1 cellular context compared by ENCODE assay signal in the genomic region with DNA sequence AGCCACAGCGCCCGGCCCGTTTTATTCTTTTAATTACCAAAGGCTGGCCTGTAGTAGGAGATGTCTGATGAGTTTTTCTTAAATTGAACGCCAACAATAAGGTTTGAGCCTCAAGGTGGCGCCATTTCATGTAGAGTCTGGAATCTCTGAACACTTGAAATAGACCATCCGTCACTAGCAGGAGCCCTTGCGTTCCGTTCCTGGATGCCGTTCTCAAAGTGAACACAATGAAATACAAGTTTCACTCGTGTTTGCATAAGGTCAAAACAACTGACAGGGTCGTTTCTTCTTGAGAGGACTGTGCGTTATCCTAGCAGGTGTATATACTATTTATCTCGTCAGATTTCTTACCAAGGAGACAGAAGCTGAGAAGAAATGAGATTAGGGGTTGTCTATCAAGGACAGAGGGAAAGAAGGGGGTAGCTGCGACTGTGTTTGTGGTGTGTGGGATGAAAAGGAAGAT.
TF ChIP-seq lines count a peak whose summit lies in the region.

No MANE protein-coding gene starts in this region.

TF ChIP-seq in K562, 482 proteins besides CTCF, POLR2A, EP300 and RAD21 (continued from another document):
- no peak for TF ChIP-seq SRSF1 (IDR thresholded peaks at IDR 0.05; ENCODE audit: low read depth, low read length)
- TF ChIP-seq YY1 (IDR thresholded peaks at IDR 0.05; ENCODE audit: borderline replicate concordance in 1 of 3, control insufficient read depth in 1 of 3, extremely low read depth in 1 of 3, insufficient read depth in 3 of 3, insufficient read length in 1 of 3, insufficient replicate concordance in 2 of 3, low read depth in 1 of 3, low read length in 2 of 3), result no peak
- TF ChIP-seq RCOR1 (IDR thresholded peaks at IDR 0.05; ENCODE audit: borderline replicate concordance in 1 of 2, low read depth in 2 of 2, low read length in 2 of 2), result peak in 1 of 2 experiments; percentile 61; a peak in 1 of 4 replicates
- no peak for TF ChIP-seq CHCHD3 (CRISPR knock-in tag; IDR thresholded peaks at IDR 0.05)
- peak; percentile 48; the same call in 1 of the 2 replicates for TF ChIP-seq CTBP1 (IDR thresholded peaks at IDR 0.05; ENCODE audit: borderline replicate concordance)
- TF ChIP-seq NCOR1 (IDR thresholded peaks at IDR 0.05), result no peak
- TF ChIP-seq, protein P1, sequence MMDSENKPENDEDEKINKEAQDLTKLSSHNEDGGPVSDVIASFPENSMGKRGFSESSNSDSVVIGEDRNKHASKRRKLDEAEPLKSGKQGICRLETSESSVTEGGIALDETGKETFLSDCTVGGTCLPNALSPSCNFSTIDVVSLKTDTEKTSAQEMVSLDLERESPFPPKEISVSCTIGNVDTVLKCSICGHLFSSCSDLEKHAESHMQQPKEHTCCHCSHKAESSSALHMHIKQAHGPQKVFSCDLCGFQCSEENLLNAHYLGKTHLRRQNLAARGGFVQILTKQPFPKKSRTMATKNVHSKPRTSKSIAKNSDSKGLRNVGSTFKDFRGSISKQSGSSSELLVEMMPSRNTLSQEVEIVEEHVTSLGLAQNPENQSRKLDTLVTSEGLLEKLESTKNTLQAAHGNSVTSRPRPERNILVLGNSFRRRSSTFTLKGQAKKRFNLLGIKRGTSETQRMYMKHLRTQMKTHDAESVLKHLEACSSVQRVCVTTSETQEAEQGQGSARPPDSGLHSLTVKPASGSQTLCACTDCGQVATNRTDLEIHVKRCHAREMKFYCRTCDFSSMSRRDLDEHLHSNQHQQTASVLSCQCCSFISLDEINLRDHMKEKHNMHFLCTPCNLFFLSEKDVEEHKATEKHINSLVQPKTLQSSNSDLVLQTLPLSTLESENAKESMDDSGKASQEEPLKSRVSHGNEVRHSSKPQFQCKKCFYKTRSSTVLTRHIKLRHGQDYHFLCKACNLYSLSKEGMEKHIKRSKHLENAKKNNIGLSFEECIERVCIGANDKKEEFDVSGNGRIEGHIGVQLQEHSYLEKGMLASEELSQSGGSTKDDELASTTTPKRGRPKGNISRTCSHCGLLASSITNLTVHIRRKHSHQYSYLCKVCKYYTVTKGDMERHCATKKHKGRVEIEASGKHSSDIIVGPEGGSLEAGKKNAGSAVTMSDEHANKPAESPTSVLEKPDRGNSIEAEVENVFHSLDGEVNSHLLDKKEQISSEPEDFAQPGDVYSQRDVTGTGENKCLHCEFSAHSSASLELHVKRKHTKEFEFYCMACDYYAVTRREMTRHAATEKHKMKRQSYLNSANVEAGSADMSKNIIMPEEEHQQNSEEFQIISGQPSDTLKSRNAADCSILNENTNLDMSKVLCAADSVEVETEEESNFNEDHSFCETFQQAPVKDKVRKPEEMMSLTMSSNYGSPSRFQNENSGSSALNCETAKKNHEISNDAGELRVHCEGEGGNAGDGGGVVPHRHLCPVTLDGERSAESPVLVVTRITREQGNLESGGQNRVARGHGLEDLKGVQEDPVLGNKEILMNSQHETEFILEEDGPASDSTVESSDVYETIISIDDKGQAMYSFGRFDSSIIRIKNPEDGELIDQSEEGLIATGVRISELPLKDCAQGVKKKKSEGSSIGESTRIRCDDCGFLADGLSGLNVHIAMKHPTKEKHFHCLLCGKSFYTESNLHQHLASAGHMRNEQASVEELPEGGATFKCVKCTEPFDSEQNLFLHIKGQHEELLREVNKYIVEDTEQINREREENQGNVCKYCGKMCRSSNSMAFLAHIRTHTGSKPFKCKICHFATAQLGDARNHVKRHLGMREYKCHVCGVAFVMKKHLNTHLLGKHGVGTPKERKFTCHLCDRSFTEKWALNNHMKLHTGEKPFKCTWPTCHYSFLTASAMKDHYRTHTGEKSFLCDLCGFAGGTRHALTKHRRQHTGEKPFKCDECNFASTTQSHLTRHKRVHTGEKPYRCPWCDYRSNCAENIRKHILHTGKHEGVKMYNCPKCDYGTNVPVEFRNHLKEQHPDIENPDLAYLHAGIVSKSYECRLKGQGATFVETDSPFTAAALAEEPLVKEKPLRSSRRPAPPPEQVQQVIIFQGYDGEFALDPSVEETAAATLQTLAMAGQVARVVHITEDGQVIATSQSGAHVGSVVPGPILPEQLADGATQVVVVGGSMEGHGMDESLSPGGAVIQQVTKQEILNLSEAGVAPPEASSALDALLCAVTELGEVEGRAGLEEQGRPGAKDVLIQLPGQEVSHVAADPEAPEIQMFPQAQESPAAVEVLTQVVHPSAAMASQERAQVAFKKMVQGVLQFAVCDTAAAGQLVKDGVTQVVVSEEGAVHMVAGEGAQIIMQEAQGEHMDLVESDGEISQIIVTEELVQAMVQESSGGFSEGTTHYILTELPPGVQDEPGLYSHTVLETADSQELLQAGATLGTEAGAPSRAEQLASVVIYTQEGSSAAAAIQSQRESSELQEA (IDR thresholded peaks at IDR 0.05; ENCODE audit: low read depth), result no peak
- no peak for TF ChIP-seq ZNF197 (CRISPR knock-in tag; IDR thresholded peaks at IDR 0.05; ENCODE audit: low read depth)
- TF ChIP-seq, protein P2, sequence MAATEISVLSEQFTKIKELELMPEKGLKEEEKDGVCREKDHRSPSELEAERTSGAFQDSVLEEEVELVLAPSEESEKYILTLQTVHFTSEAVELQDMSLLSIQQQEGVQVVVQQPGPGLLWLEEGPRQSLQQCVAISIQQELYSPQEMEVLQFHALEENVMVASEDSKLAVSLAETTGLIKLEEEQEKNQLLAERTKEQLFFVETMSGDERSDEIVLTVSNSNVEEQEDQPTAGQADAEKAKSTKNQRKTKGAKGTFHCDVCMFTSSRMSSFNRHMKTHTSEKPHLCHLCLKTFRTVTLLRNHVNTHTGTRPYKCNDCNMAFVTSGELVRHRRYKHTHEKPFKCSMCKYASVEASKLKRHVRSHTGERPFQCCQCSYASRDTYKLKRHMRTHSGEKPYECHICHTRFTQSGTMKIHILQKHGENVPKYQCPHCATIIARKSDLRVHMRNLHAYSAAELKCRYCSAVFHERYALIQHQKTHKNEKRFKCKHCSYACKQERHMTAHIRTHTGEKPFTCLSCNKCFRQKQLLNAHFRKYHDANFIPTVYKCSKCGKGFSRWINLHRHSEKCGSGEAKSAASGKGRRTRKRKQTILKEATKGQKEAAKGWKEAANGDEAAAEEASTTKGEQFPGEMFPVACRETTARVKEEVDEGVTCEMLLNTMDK (IDR thresholded peaks at IDR 0.05; ENCODE audit: borderline replicate concordance, insufficient read depth, low read depth, low read length, poor library complexity, severe bottlenecking), result peak; percentile 50
- TF ChIP-seq SRF (CRISPR knock-in tag; IDR thresholded peaks at IDR 0.05), result no peak
